21 cellular contexts compared by ENCODE assay signal in the genomic region with DNA sequence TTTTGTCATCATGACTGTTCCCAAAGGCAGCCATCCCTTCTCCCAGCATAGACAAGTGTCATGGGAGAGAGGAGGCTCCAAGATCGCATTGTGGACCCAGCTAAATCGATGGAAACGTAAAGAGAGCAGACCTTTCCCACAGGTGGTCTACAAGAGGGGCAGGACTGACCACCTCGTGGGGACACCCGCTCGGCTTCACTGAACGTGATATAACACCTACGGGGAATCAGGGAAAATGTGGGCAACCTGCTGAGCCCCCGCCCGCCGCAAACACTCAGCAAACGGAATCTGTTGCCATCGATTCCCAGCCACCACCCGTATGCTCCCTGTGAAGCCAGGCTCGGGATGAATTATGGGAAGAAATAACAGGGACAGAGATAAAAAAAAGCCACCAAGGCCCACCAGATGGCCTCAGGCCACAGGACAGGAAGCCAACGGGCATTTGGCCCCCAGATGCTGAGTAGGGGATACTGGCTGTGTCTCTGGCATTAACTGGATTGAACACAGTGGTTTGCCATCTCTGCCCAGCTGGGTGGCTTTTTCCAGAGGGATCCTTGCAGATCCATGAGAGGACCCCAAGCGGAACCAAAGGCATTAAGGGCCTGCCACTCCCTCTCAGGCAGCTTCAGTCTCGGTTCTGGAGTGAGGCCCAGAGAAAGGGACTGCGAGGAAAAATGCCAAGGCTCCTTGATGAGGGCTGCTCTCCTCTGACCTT. TPM values are rescaled to one million over a fixed set of nuclear protein-coding genes. Genes with fewer than 3 reads are reported as not detected.
DNase-seq lines count a peak whose midpoint lies in the region; ATAC-seq and TF ChIP-seq lines count a peak whose summit lies in the region.
"Had no signal": no experiment of that assay in that cellular context is flagged by ENCODE, and none has a peak within 500 bp of the region (broad histone marks: within the 10 kb centered on the region; RNA-seq: fewer than 3 reads in every experiment).

No MANE protein-coding gene starts in this region.

- TF ChIP-seq CTCF in SK-N-SH (IDR thresholded peaks at IDR 0.05) (no peak), neural crest cell (conservative IDR thresholded peaks at IDR 0.05) (no peak), thyroid gland (IDR thresholded peaks at IDR 0.05) (peak in 3 of 6 experiments; percentile 17 to 27 (median 18))

- H3K79me2 ChIP-seq in SK-N-SH (ENCODE audit: insufficient read depth), result no peaks in the 10 kb centered on the region

- intact Hi-C loops in thyroid gland (cut with DNase I), result no loop called here

- peak overlapping the region in 1 of 2 experiments; percentile 41; a peak in 1 of 4 replicates for H3K27ac ChIP-seq in SK-N-SH (ENCODE audit: low read depth in 2 of 2, low read length in 1 of 2)
- H3K27ac ChIP-seq in layer of hippocampus (ENCODE audit: low read depth, low read length), result peak overlapping the region; percentile 23
- peak overlapping the region; percentile 81 to 97 (median 83) for H3K27ac ChIP-seq in thyroid gland
- H3K27ac ChIP-seq: 22Rv1, A549, C4-2B had no signal

- no peaks in the 10 kb centered on the region for H3F3A ChIP-seq in SK-N-SH (replicated peaks; ENCODE audit: insufficient read depth)

- 47% methylated on average over 17 of the region's 19 CpGs for WGBS in SK-N-SH (ENCODE audit: low lambda C conversion rate)
- WGBS in thyroid gland, 2 donors, result 76 to 82% methylated on average over 17 to 19 of the region's 19 CpGs

- H3K4me3 ChIP-seq in SK-N-SH (ENCODE audit: low read depth in 2 of 2, low read length in 1 of 2) (no peak overlapping the region), thyroid gland (replicated peaks in 1 of 3) (no peak overlapping the region)
- H3K4me3 ChIP-seq: A549, HAP-1 had no signal

- no peak overlapping the region for H3K4me2 ChIP-seq in SK-N-SH
- H3K4me2 ChIP-seq: A549 had no signal

- no peak for TF ChIP-seq POLR2A in thyroid gland (IDR thresholded peaks at IDR 0.05)

- no peaks in the 10 kb centered on the region for H3K27me3 Mint-ChIP-seq in neural crest cell (ENCODE audit: low read depth)

- DNase-seq in SK-N-SH, result peak; percentile 44
- no peak for DNase-seq in neural crest cell (ENCODE audit: low read depth, low spot score)
- peak; percentile 84 to 85 for DNase-seq in thyroid gland
- DNase-seq in central memory CD4-positive, alpha-beta T cell, result no peak
- DNase-seq in T1000 (lab: John Stamatoyannopoulos, UW), result no peak
- DNase-seq: AML-193; Calu3; CD8-positive, alpha-beta T cell; DMS 273 treated with DMSO at 0.1 percent for 48 hours; DMS53; DND-41; EL had no signal

- no peaks in the 10 kb centered on the region for H4K20me1 ChIP-seq in SK-N-SH (ENCODE audit: insufficient read depth)

- H3K27ac Mint-ChIP-seq in neural crest cell (ENCODE audit: unreplicated experiment), result peak overlapping the region; percentile 28
- H3K27ac Mint-ChIP-seq: CD8-positive, alpha-beta T cell had no signal

- CTCF ChIA-PET in SK-N-SH (lab: Yijun Ruan, JAX), result interaction anchor here (1.1 to 5.9 kb wide), 6 partner anchors 17 to 132 kb away, joined by 3 to 38 read pairs (median 6); no protein-coding TSS in a partner anchor

- POLR2A ChIA-PET in SK-N-SH (lab: Yijun Ruan, JAX), result no interaction called here

- no peaks in the 10 kb centered on the region for H3K36me3 Mint-ChIP-seq in neural crest cell (ENCODE audit: low read depth)
- H3K36me3 Mint-ChIP-seq: CD8-positive, alpha-beta T cell had no signal

- H3K9me3 ChIP-seq in SK-N-SH, result no peaks in the 10 kb centered on the region
- no peaks in the 10 kb centered on the region for H3K9me3 ChIP-seq in thyroid gland
- H3K9me3 ChIP-seq: A549, HAP-1 had no signal

- no peaks in the 10 kb centered on the region for H3K9me2 ChIP-seq in SK-N-SH

- no peak for ATAC-seq in SK-N-SH treated with all-trans-retinoic acid at 6 μM for 48 hours
- no peak for ATAC-seq in GM18861 (IDR thresholded peaks at IDR 0.05; ENCODE audit: unreplicated experiment)
- ATAC-seq: A549; CD8-positive, alpha-beta T cell had no signal

- no peak overlapping the region for H2AFZ ChIP-seq in SK-N-SH (ENCODE audit: low read depth)

- H3K9ac ChIP-seq in SK-N-SH, result no peak overlapping the region

- no peaks in the 10 kb centered on the region for H3K9me3 Mint-ChIP-seq in neural crest cell
- H3K9me3 Mint-ChIP-seq: CD8-positive, alpha-beta T cell had no signal

- H3K4me3 Mint-ChIP-seq in neural crest cell, result no peak overlapping the region
- H3K4me3 Mint-ChIP-seq: CD8-positive, alpha-beta T cell had no signal

- no peak for TF ChIP-seq EP300 in SK-N-SH (IDR thresholded peaks at IDR 0.05; ENCODE audit: borderline replicate concordance in 1 of 2, low read depth in 1 of 2, low read length in 1 of 2)

- H3K4me1 Mint-ChIP-seq in neural crest cell, result no peaks in the 10 kb centered on the region

- H3K4me1 ChIP-seq in SK-N-SH (ENCODE audit: control insufficient read depth in 1 of 2, insufficient read depth in 2 of 2, low read depth in 1 of 2, low read length in 1 of 2), result peaks cover 0 to 53% of the 10 kb centered on the region in 2 experiments; a peak in 1 of 4 replicates
- H3K4me1 ChIP-seq in thyroid gland, result peaks cover 20 to 30% of the 10 kb centered on the region in 2 donors
- H3K4me1 ChIP-seq: A549, HAP-1 had no signal

- H3K27me3 ChIP-seq in SK-N-SH (ENCODE audit: insufficient read depth) (no peaks in the 10 kb centered on the region), layer of hippocampus (ENCODE audit: control insufficient read depth, insufficient read depth, low read length) (no peaks in the 10 kb centered on the region), thyroid gland (no peaks in the 10 kb centered on the region)

- TF ChIP-seq RAD21 in SK-N-SH (IDR thresholded peaks at IDR 0.05; ENCODE audit: low read length), result no peak

- H3K36me3 ChIP-seq in SK-N-SH (replicated peaks in 1 of 2; ENCODE audit: control insufficient read depth in 1 of 2, insufficient read depth in 2 of 2, low read length in 1 of 2) (no peaks in the 10 kb centered on the region), thyroid gland (no peaks in the 10 kb centered on the region)
- H3K36me3 ChIP-seq: HAP-1 had no signal

TF ChIP-seq in SK-N-SH, 30 proteins besides CTCF, POLR2A, EP300 and RAD21 (continues in another document):
- TF ChIP-seq ELF1 (IDR thresholded peaks at IDR 0.05) (no peak), FOXJ3 (CRISPR knock-in tag; IDR thresholded peaks at IDR 0.05) (no peak), POLR2AphosphoS5 (IDR thresholded peaks at IDR 0.05; ENCODE audit: low read depth, low read length) (no peak)
- TF ChIP-seq, protein P1, sequence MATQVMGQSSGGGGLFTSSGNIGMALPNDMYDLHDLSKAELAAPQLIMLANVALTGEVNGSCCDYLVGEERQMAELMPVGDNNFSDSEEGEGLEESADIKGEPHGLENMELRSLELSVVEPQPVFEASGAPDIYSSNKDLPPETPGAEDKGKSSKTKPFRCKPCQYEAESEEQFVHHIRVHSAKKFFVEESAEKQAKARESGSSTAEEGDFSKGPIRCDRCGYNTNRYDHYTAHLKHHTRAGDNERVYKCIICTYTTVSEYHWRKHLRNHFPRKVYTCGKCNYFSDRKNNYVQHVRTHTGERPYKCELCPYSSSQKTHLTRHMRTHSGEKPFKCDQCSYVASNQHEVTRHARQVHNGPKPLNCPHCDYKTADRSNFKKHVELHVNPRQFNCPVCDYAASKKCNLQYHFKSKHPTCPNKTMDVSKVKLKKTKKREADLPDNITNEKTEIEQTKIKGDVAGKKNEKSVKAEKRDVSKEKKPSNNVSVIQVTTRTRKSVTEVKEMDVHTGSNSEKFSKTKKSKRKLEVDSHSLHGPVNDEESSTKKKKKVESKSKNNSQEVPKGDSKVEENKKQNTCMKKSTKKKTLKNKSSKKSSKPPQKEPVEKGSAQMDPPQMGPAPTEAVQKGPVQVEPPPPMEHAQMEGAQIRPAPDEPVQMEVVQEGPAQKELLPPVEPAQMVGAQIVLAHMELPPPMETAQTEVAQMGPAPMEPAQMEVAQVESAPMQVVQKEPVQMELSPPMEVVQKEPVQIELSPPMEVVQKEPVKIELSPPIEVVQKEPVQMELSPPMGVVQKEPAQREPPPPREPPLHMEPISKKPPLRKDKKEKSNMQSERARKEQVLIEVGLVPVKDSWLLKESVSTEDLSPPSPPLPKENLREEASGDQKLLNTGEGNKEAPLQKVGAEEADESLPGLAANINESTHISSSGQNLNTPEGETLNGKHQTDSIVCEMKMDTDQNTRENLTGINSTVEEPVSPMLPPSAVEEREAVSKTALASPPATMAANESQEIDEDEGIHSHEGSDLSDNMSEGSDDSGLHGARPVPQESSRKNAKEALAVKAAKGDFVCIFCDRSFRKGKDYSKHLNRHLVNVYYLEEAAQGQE (IDR thresholded peaks at IDR 0.05; ENCODE audit: low read depth, low read length), result no peak

TF ChIP-seq in SK-N-SH treated with all-trans-retinoic acid at 6 μM for 48 hours, 23 proteins besides CTCF, POLR2A, EP300 and RAD21 (continues in another document):
- TF ChIP-seq ARNTL (CRISPR knock-in tag; IDR thresholded peaks at IDR 0.05; ENCODE audit: borderline replicate concordance, low read depth) (no peak), PPARA (CRISPR knock-in tag; IDR thresholded peaks at IDR 0.05; ENCODE audit: borderline replicate concordance) (no peak), OSR1 (CRISPR knock-in tag; IDR thresholded peaks at IDR 0.05) (no peak), ZC3H10 (CRISPR knock-in tag; IDR thresholded peaks at IDR 0.05) (no peak), ZFP30 (CRISPR knock-in tag; IDR thresholded peaks at IDR 0.05) (no peak), TCF4 (CRISPR knock-in tag; IDR thresholded peaks at IDR 0.05; ENCODE audit: borderline replicate concordance) (no peak), BACH2 (CRISPR knock-in tag; IDR thresholded peaks at IDR 0.05; ENCODE audit: borderline replicate concordance) (no peak), ESRRG (CRISPR knock-in tag; IDR thresholded peaks at IDR 0.05) (no peak)
- TF ChIP-seq, protein P2, sequence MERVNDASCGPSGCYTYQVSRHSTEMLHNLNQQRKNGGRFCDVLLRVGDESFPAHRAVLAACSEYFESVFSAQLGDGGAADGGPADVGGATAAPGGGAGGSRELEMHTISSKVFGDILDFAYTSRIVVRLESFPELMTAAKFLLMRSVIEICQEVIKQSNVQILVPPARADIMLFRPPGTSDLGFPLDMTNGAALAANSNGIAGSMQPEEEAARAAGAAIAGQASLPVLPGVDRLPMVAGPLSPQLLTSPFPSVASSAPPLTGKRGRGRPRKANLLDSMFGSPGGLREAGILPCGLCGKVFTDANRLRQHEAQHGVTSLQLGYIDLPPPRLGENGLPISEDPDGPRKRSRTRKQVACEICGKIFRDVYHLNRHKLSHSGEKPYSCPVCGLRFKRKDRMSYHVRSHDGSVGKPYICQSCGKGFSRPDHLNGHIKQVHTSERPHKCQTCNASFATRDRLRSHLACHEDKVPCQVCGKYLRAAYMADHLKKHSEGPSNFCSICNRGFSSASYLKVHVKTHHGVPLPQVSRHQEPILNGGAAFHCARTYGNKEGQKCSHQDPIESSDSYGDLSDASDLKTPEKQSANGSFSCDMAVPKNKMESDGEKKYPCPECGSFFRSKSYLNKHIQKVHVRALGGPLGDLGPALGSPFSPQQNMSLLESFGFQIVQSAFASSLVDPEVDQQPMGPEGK (CRISPR knock-in tag; IDR thresholded peaks at IDR 0.05; ENCODE audit: borderline replicate concordance), result no peak

RNA-seq across cellular contexts. Expression of a gene that starts 44.4 kb away (rescaled TPM):
- 0.10 TPM in 1 of 2 replicates, not detected in the other for polyA plus RNA-seq in SK-N-SH (2012; rRNA removed)
- polyA plus RNA-seq in SK-N-SH (2012; cell fraction: cytosol; rRNA removed), result 0.03 and 0.12 TPM in 2 replicates
- polyA plus RNA-seq in SK-N-SH (2012; cell fraction: nucleus; rRNA removed), result 0.02 and 0.40 TPM in 2 replicates
- total RNA-seq in neural crest cell (13.8 and 14.5 TPM in 2 replicates), thyroid gland (100 to 1,000 TPM in 1 of 4 donors, 10 to 100 TPM in 3; 34.0 to 113 (median 80.2) TPM)
- total RNA-seq: Calu3; CD8-positive, alpha-beta T cell; HT-29 had no signal
- polyA plus RNA-seq: BJ had no signal

Comparison
In these comparisons a context has a peak if more than half of its experiments do, and no peak if none do; other contexts are left out.
1. DNase-seq: peak in SK-N-SH (single experiment) and thyroid gland (2 of 2); none in neural crest cell (single experiment), central memory CD4-positive, alpha-beta T cell (single experiment) and T1000 (single experiment).